In genomic region chr16:29784901-29785500, GRCh38 we compare ENCODE assay signal across 8 cellular contexts. TPM values are rescaled to one million over a fixed set of nuclear protein-coding genes. Genes with fewer than 3 reads are reported as not detected.
DNase-seq lines count a peak whose midpoint lies in the region; ATAC-seq and TF ChIP-seq lines count a peak whose summit lies in the region.

No MANE protein-coding gene starts in this region.

- no peaks in the 10 kb centered on the region for H3K4me1 ChIP-seq in colonic mucosa

- DNase-seq in GM12865 (ENCODE audit: low read depth) (peak; percentile 78), colonic mucosa (peak; percentile 59), left lobe of liver (ENCODE audit: low spot score) (peak; percentile 79), DMS 273 (lab: John Stamatoyannopoulos, UW; ENCODE audit: unreplicated experiment) (no peak)
- peak; percentile 92 for DNase-seq in activated CD4-positive, alpha-beta T cell treated with anti-CD3 and anti-CD28 coated beads, Interleukin-2, amount 10 ng/mL, durations not matched to agents 24 days and 14 days
- peak; percentile 79 for DNase-seq in stimulated activated CD4-positive, alpha-beta T cell treated with anti-CD3 and anti-CD28 coated beads, Interleukin-4, amount 100 ng/mL, for 24 hours

- no peaks in the 10 kb centered on the region for H3K36me3 Mint-ChIP-seq in activated CD4-positive, alpha-beta T cell treated with anti-CD3 and anti-CD28 coated beads, Interleukin-2, amount 10 ng/mL, durations not matched to agents 24 days and 14 days (ENCODE audit: low read depth)

- H3K4me3 ChIP-seq in GM12865 (ENCODE audit: low read depth, low read length) (peak overlapping the region; percentile 47), colonic mucosa (no peak overlapping the region)

- H3K9me3 ChIP-seq in colonic mucosa = no peaks in the 10 kb centered on the region

- no peak overlapping the region for H3K27ac ChIP-seq in colonic mucosa

- H3K4me1 Mint-ChIP-seq in activated CD4-positive, alpha-beta T cell treated with anti-CD3 and anti-CD28 coated beads, Interleukin-2, amount 10 ng/mL, durations not matched to agents 24 days and 14 days = peaks cover 30% of the 10 kb centered on the region

- no peak overlapping the region for H3K9ac ChIP-seq in colonic mucosa (ENCODE audit: low read depth in 2 of 2, low read length in 2 of 2)

- ATAC-seq in left lobe of liver (peak; percentile 94), GM21619 (IDR thresholded peaks at IDR 0.05; ENCODE audit: unreplicated experiment) (no peak), HG03159 (IDR thresholded peaks at IDR 0.05; ENCODE audit: unreplicated experiment) (no peak)

- no peaks in the 10 kb centered on the region for H3K36me3 ChIP-seq in colonic mucosa

- intact Hi-C loops in activated CD4-positive, alpha-beta T cell treated with anti-CD3 and anti-CD28 coated beads, Interleukin-2, amount 10 ng/mL, durations not matched to agents 24 days and 14 days (cut with micrococcal nuclease) = no loop called here
- intact Hi-C loops in colonic mucosa (cut with DNase I) = no loop called here

- no peaks in the 10 kb centered on the region for H3K27me3 ChIP-seq in colonic mucosa

- peak; percentile 94 for TF ChIP-seq CTCF in GM12865 (IDR thresholded peaks at IDR 0.05; ENCODE audit: insufficient read depth, low read depth, low read length, missing control alignments)
- peak; percentile 60 for TF ChIP-seq CTCF in colonic mucosa (IDR thresholded peaks at IDR 0.05)

- H3K4me3 Mint-ChIP-seq in activated CD4-positive, alpha-beta T cell treated with anti-CD3 and anti-CD28 coated beads, Interleukin-2, amount 10 ng/mL, durations not matched to agents 24 days and 14 days = peak overlapping the region; percentile 34

- H3K27ac Mint-ChIP-seq in activated CD4-positive, alpha-beta T cell treated with anti-CD3 and anti-CD28 coated beads, Interleukin-2, amount 10 ng/mL, durations not matched to agents 24 days and 14 days = peak overlapping the region; percentile 21

- H3K27me3 Mint-ChIP-seq in activated CD4-positive, alpha-beta T cell treated with anti-CD3 and anti-CD28 coated beads, Interleukin-2, amount 10 ng/mL, durations not matched to agents 24 days and 14 days = peaks cover 10% of the 10 kb centered on the region

- H3K9me3 Mint-ChIP-seq in activated CD4-positive, alpha-beta T cell treated with anti-CD3 and anti-CD28 coated beads, Interleukin-2, amount 10 ng/mL, durations not matched to agents 24 days and 14 days = no peaks in the 10 kb centered on the region

RNA-seq across cellular contexts. Expression of gene KIF22, which starts 5.5 kb away (rescaled TPM):
- total RNA-seq in activated CD4-positive, alpha-beta T cell treated with anti-CD3 and anti-CD28 coated beads, Interleukin-2, amount 10 ng/mL, durations not matched to agents 24 days and 14 days = 132 TPM in 2 replicates
- 100 to 1,000 TPM in 1 of 2 donors, 10 to 100 TPM in 1; 60.7 to 150 TPM for total RNA-seq in colonic mucosa
- total RNA-seq in left lobe of liver = 27.2 TPM

RNA-seq across cellular contexts. Expression of gene ZG16, which starts 6.9 kb away (rescaled TPM):
- not detected in 2 replicates for total RNA-seq in activated CD4-positive, alpha-beta T cell treated with anti-CD3 and anti-CD28 coated beads, Interleukin-2, amount 10 ng/mL, durations not matched to agents 24 days and 14 days
- total RNA-seq in colonic mucosa (100 to 1,000 TPM; 280 to 758 TPM), left lobe of liver (1.3 TPM)

RNA-seq across cellular contexts. Expression of gene MAZ, which starts 21.3 kb away (rescaled TPM):
- total RNA-seq in activated CD4-positive, alpha-beta T cell treated with anti-CD3 and anti-CD28 coated beads, Interleukin-2, amount 10 ng/mL, durations not matched to agents 24 days and 14 days = 378 and 380 TPM in 2 replicates
- 100 to 1,000 TPM; 286 to 441 TPM for total RNA-seq in colonic mucosa
- 101 TPM for total RNA-seq in left lobe of liver

RNA-seq across cellular contexts. Expression of gene PRRT2, which starts 27.0 kb away (rescaled TPM):
- 1.6 and 1.7 TPM in 2 replicates for total RNA-seq in activated CD4-positive, alpha-beta T cell treated with anti-CD3 and anti-CD28 coated beads, Interleukin-2, amount 10 ng/mL, durations not matched to agents 24 days and 14 days
- total RNA-seq in colonic mucosa = 1 to 10 TPM; 1.4 to 1.7 TPM
- total RNA-seq in left lobe of liver = 0.33 TPM

RNA-seq across cellular contexts. Expression of gene PAGR1, which starts 31.0 kb away (rescaled TPM):
- total RNA-seq in activated CD4-positive, alpha-beta T cell treated with anti-CD3 and anti-CD28 coated beads, Interleukin-2, amount 10 ng/mL, durations not matched to agents 24 days and 14 days = 25.8 and 27.0 TPM in 2 replicates
- 10 to 100 TPM; 16.0 to 45.0 TPM for total RNA-seq in colonic mucosa
- total RNA-seq in left lobe of liver = 11.9 TPM

Comparison
In these comparisons a context has a peak if more than half of its experiments do, and no peak if none do; other contexts are left out.
1. RNA of gene ZG16, which starts 6.9 kb away (total RNA-seq): 280 to 758 TPM in colonic mucosa; 1.3 TPM in left lobe of liver (single experiment) and not detected in activated CD4-positive, alpha-beta T cell treated with anti-CD3 and anti-CD28 coated beads, Interleukin-2, amount 10 ng/mL, durations not matched to agents 24 days and 14 days; every median in the first group is over 100 times any median in the second.